Comparison of ENCODE assay signal across 24 cellular contexts in genomic region chr12:48005750-48006021, GRCh38. TPM values are rescaled to one million over a fixed set of nuclear protein-coding genes. Genes with fewer than 3 reads are reported as not detected.
A peak's percentile ranks its signal among the peaks of the same experiment; 100 is the strongest.
DNase-seq lines count a peak whose midpoint lies in the region; ATAC-seq and TF ChIP-seq lines count a peak whose summit lies in the region.
"Had no signal": no experiment of that assay in that cellular context is flagged by ENCODE, and none has a peak within 500 bp of the region (broad histone marks: within the 10 kb centered on the region; RNA-seq: fewer than 3 reads in every experiment).

No MANE protein-coding gene starts in this region.

- H3K9me3 Mint-ChIP-seq in T-helper 2 cell treated with Interferon-gamma antibody and Interleukin-4, amounts not matched to agents 5 μg/mL and 100 μg/mL, for 36 hours = no peaks in the 10 kb centered on the region

- H3K4me1 ChIP-seq in iPS-18a (ENCODE audit: control insufficient read depth, low read depth, low read length) (peaks cover 29% of the 10 kb centered on the region), body of pancreas (peaks cover 43% of the 10 kb centered on the region)
- H3K4me1 ChIP-seq: BE2C had no signal

- TF ChIP-seq CTCF in body of pancreas (IDR thresholded peaks at IDR 0.05) = no peak

- peak overlapping the region; percentile 40 for H3K4me3 Mint-ChIP-seq in T-helper 2 cell treated with Interferon-gamma antibody and Interleukin-4, amounts not matched to agents 5 μg/mL and 100 μg/mL, for 36 hours
- peak overlapping the region; percentile 43 for H3K4me3 Mint-ChIP-seq in T-helper 17 cell

- peaks cover 19% of the 10 kb centered on the region for H3K4me1 Mint-ChIP-seq in T-helper 2 cell treated with Interferon-gamma antibody and Interleukin-4, amounts not matched to agents 5 μg/mL and 100 μg/mL, for 36 hours (ENCODE audit: low read depth)
- peaks cover 34% of the 10 kb centered on the region for H3K4me1 Mint-ChIP-seq in T-helper 17 cell

- no peak overlapping the region for H3K9ac ChIP-seq in iPS-18a (ENCODE audit: low read length)

- no peak overlapping the region for H3K27ac Mint-ChIP-seq in T-helper 2 cell treated with Interferon-gamma antibody and Interleukin-4, amounts not matched to agents 5 μg/mL and 100 μg/mL, for 36 hours
- H3K27ac Mint-ChIP-seq in T-helper 17 cell = no peak overlapping the region

- H3K27ac ChIP-seq in iPS-18a (ENCODE audit: low read length) (no peak overlapping the region), body of pancreas (no peak overlapping the region)
- H3K27ac ChIP-seq: 22Rv1, esophagus squamous epithelium, gastroesophageal sphincter, upper lobe of left lung had no signal

- H3K36me3 Mint-ChIP-seq in T-helper 2 cell treated with Interferon-gamma antibody and Interleukin-4, amounts not matched to agents 5 μg/mL and 100 μg/mL, for 36 hours (ENCODE audit: low read depth) = no peaks in the 10 kb centered on the region
- H3K36me3 Mint-ChIP-seq in T-helper 17 cell (ENCODE audit: low read depth) = no peaks in the 10 kb centered on the region

- H3K4me3 ChIP-seq in iPS-18a (ENCODE audit: low read length) (peak overlapping the region; percentile 66), body of pancreas (no peak overlapping the region)
- H3K4me3 ChIP-seq: esophagus squamous epithelium, gastroesophageal sphincter, smooth muscle cell, upper lobe of left lung had no signal

- intact Hi-C loops in posterior vena cava (cut with DNase I) = no loop called here
- intact Hi-C loops in body of pancreas (cut with DNase I) = no loop called here

- peaks cover 88% of the 10 kb centered on the region for H3K27me3 Mint-ChIP-seq in T-helper 2 cell treated with Interferon-gamma antibody and Interleukin-4, amounts not matched to agents 5 μg/mL and 100 μg/mL, for 36 hours (ENCODE audit: low read depth)
- peaks cover 77% of the 10 kb centered on the region for H3K27me3 Mint-ChIP-seq in T-helper 17 cell

- H3K9me3 ChIP-seq in T-helper 17 cell (ENCODE audit: control insufficient read depth, low read length, poor library complexity, severe bottlenecking) (no peaks in the 10 kb centered on the region), iPS-18a (ENCODE audit: control insufficient read depth, low read depth, low read length) (no peaks in the 10 kb centered on the region), body of pancreas (no peaks in the 10 kb centered on the region)
- H3K9me3 ChIP-seq: BE2C, esophagus squamous epithelium, gastroesophageal sphincter, stomach, upper lobe of left lung had no signal

- TF ChIP-seq POLR2A in body of pancreas (IDR thresholded peaks at IDR 0.05) = no peak

- ATAC-seq in T-helper 17 cell = no peak
- ATAC-seq in body of pancreas = no peak
- ATAC-seq: gastroesophageal sphincter, left cardiac atrium had no signal

- DNase-seq in T-helper 2 cell treated with Interferon-gamma antibody and Interleukin-4, amounts not matched to agents 5 μg/mL and 100 μg/mL, for 36 hours (ENCODE audit: low spot score) = no peak
- DNase-seq in T-helper 2 cell = no peak
- DNase-seq in T-helper 17 cell = no peak
- DNase-seq in posterior vena cava (ENCODE audit: low spot score) = peak; percentile 15
- no peak for DNase-seq in AG08396 (ENCODE audit: low spot score)
- DNase-seq in body of pancreas = no peak
- no peak for DNase-seq in NCI-H526 treated with DMSO at 0.1 percent for 48 hours (lab: John Stamatoyannopoulos, UW)
- DNase-seq: activated CD8-positive, alpha-beta memory T cell treated with anti-CD3 and anti-CD28 coated beads, Interleukin-2, amount 50 U/mL, for 4 hours; activated gamma-delta T cell; anterior cingulate cortex; BE2C; esophagus squamous epithelium; KBM-7; left cardiac atrium; mesenchymal stem cell; NCI-H1694; stimulated activated CD4-positive, alpha-beta T cell treated with anti-CD3 and anti-CD28 coated beads, Interleukin-2, amount 100 ng/mL, for 48 hours; stomach; T-helper 1 cell had no signal

- H3K36me3 ChIP-seq in iPS-18a (ENCODE audit: control insufficient read depth, low read depth, low read length) = no peaks in the 10 kb centered on the region
- no peaks in the 10 kb centered on the region for H3K36me3 ChIP-seq in body of pancreas (replicated peaks in 1 of 2; ENCODE audit: insufficient read depth in 1 of 2, low read depth in 2 of 2)
- H3K36me3 ChIP-seq: BE2C, esophagus squamous epithelium, gastroesophageal sphincter, stomach, upper lobe of left lung had no signal

- H3K27me3 ChIP-seq in iPS-18a (ENCODE audit: control insufficient read depth, insufficient read depth, low read length) = peaks cover 100% of the 10 kb centered on the region
- peaks cover 0 to 29% of the 10 kb centered on the region in 2 donors for H3K27me3 ChIP-seq in body of pancreas

RNA-seq across cellular contexts. Expression of gene COL2A1, which starts 1.4 kb away (rescaled TPM):
- total RNA-seq in T-helper 17 cell (not detected), posterior vena cava (not detected), body of pancreas (not detected)
- total RNA-seq: esophagus squamous epithelium, gastroesophageal sphincter, left cardiac atrium had no signal

RNA-seq across cellular contexts. Expression of gene TMEM106C, which starts 42.3 kb away (rescaled TPM):
- total RNA-seq in T-helper 17 cell (10 to 100 TPM; 17.5 to 20.5 TPM), posterior vena cava (10 to 100 TPM; 29.5 to 36.1 TPM), body of pancreas (10 to 100 TPM; 38.2 to 47.0 TPM)
